9 cellular contexts compared by ENCODE assay signal in the genomic region with DNA sequence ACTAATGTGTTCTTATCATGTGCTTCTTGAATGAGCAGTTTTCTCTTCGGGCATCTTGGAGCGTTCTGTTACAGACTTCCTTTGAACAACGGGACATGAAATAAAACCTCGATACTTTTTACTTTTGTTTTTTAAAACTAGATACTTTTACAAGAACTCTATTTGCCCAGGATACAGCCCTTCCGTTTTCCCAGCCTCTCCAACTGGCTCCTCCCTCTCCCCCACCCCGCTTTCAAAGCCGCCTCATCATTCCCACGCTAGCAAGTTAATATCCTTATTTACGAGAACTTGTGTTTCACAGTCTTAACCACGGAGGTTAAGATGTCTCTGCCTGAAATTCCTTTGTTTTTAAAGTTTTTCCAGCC. TPM values are rescaled to one million over a fixed set of nuclear protein-coding genes. Genes with fewer than 3 reads are reported as not detected.
A peak's percentile ranks its signal among the peaks of the same experiment; 100 is the strongest.
DNase-seq lines count a peak whose midpoint lies in the region; ATAC-seq lines count a peak whose summit lies in the region.
"Had no signal": no experiment of that assay in that cellular context is flagged by ENCODE, and none has a peak within 500 bp of the region (broad histone marks: within the 10 kb centered on the region; RNA-seq: fewer than 3 reads in every experiment).

No MANE protein-coding gene starts in this region.

- ATAC-seq in CD4-positive, CD25-positive, alpha-beta regulatory T cell (ENCODE audit: low read depth in 2 of 2), result no peak
- ATAC-seq in GM19035 (IDR thresholded peaks at IDR 0.05; ENCODE audit: unreplicated experiment) (peak; percentile 15), HG03442 (IDR thresholded peaks at IDR 0.05; ENCODE audit: unreplicated experiment) (peak; percentile 14)

- peaks cover 9% of the 10 kb centered on the region for H3K27me3 ChIP-seq in CD4-positive, CD25-positive, alpha-beta regulatory T cell (ENCODE audit: control insufficient read depth, insufficient read depth, low read length)
- H3K27me3 ChIP-seq in SJSA1 (replicated peaks), result no peaks in the 10 kb centered on the region
- no peaks in the 10 kb centered on the region for H3K27me3 ChIP-seq in ectodermal cell (ENCODE audit: control insufficient read depth, insufficient read depth, low read length, poor library complexity, severe bottlenecking)

- H3K9me3 Mint-ChIP-seq in CD4-positive, CD25-positive, alpha-beta regulatory T cell, result peaks cover 0 to 3% (median 0%) of the 10 kb centered on the region in 7 donors

- H3K9me3 ChIP-seq in CD4-positive, CD25-positive, alpha-beta regulatory T cell (ENCODE audit: control insufficient read depth in 2 of 2, low read length in 2 of 2), result no peaks in the 10 kb centered on the region
- no peaks in the 10 kb centered on the region for H3K9me3 ChIP-seq in SJSA1 (replicated peaks)
- H3K9me3 ChIP-seq in ectodermal cell (ENCODE audit: control insufficient read depth, low read length), result no peaks in the 10 kb centered on the region
- H3K9me3 ChIP-seq in mesodermal cell (ENCODE audit: control insufficient read depth, low read length), result no peaks in the 10 kb centered on the region

- peak in 2 of 3 donors; percentile 3 to 13 for DNase-seq in CD4-positive, CD25-positive, alpha-beta regulatory T cell
- DNase-seq in SJSA1 (ENCODE audit: low read depth in 1 of 2, low spot score in 2 of 2), result peak in 1 of 2 experiments; percentile 46
- DNase-seq in UCSD-AML1 (lab: John Stamatoyannopoulos, UW; ENCODE audit: unreplicated experiment), result no peak

- peaks cover 0 to 13% (median 6%) of the 10 kb centered on the region in 4 donors for H3K4me1 Mint-ChIP-seq in CD4-positive, CD25-positive, alpha-beta regulatory T cell

- peaks cover 11% of the 10 kb centered on the region for H3K4me1 ChIP-seq in CD4-positive, CD25-positive, alpha-beta regulatory T cell (ENCODE audit: control insufficient read depth, insufficient read depth, low read length, poor library complexity, severe bottlenecking)
- H3K4me1 ChIP-seq in SJSA1 (replicated peaks) (no peaks in the 10 kb centered on the region; the same call in 1 of the 2 replicates), ectodermal cell (ENCODE audit: control insufficient read depth, insufficient read depth, low read length) (no peaks in the 10 kb centered on the region), mesodermal cell (ENCODE audit: control insufficient read depth, insufficient read depth, low read length, poor library complexity, severe bottlenecking) (no peaks in the 10 kb centered on the region), urinary bladder (ENCODE audit: insufficient read depth) (no peaks in the 10 kb centered on the region)

- H3K27ac Mint-ChIP-seq in CD4-positive, CD25-positive, alpha-beta regulatory T cell, result peak overlapping the region in 1 of 3 donors; percentile 79

- H3K4me3 ChIP-seq in CD4-positive, CD25-positive, alpha-beta regulatory T cell (ENCODE audit: low read depth, low read length), result peak overlapping the region; percentile 79
- H3K4me3 ChIP-seq in SJSA1 (peak overlapping the region; percentile 85), ectodermal cell (ENCODE audit: insufficient read depth, low read depth, low read length) (peak overlapping the region; percentile 84), mesodermal cell (ENCODE audit: extremely low read depth, insufficient read depth, low read length, poor library complexity, severe bottlenecking) (peak overlapping the region; percentile 94), urinary bladder (ENCODE audit: low read depth, low read length) (peak overlapping the region; percentile 62)

- peaks cover 30% of the 10 kb centered on the region for H3K27me3 Mint-ChIP-seq in CD4-positive, CD25-positive, alpha-beta regulatory T cell

- no peaks in the 10 kb centered on the region for H3K36me3 ChIP-seq in CD4-positive, CD25-positive, alpha-beta regulatory T cell (ENCODE audit: control insufficient read depth, insufficient read depth, low read length)
- H3K36me3 ChIP-seq in SJSA1 (no peaks in the 10 kb centered on the region), ectodermal cell (ENCODE audit: control insufficient read depth, insufficient read depth, low read length) (no peaks in the 10 kb centered on the region), mesodermal cell (ENCODE audit: control insufficient read depth, insufficient read depth, low read length) (no peaks in the 10 kb centered on the region), urinary bladder (ENCODE audit: insufficient read depth) (no peaks in the 10 kb centered on the region)

- no peaks in the 10 kb centered on the region for H3K36me3 Mint-ChIP-seq in CD4-positive, CD25-positive, alpha-beta regulatory T cell

- 2% methylated on average over 10 of the region's 10 CpGs for WGBS in ectodermal cell, 2 experiments
- 1 to 4% methylated on average over 7 to 10 of the region's 10 CpGs for WGBS in mesodermal cell (ENCODE audit: insufficient coverage in 2 of 2), 2 experiments
- under 1% methylated on average over 10 of the region's 10 CpGs for WGBS in urinary bladder

- peak overlapping the region; percentile 87 to 95 (median 92) for H3K4me3 Mint-ChIP-seq in CD4-positive, CD25-positive, alpha-beta regulatory T cell

- peak overlapping the region; percentile 51 for H3K27ac ChIP-seq in CD4-positive, CD25-positive, alpha-beta regulatory T cell (ENCODE audit: insufficient read depth, low read length, poor library complexity, severe bottlenecking)
- H3K27ac ChIP-seq in SJSA1 (no peak overlapping the region; the same call in 1 of the 2 replicates), ectodermal cell (ENCODE audit: insufficient read depth, low read depth, low read length, poor library complexity, severe bottlenecking) (no peak overlapping the region), mesodermal cell (ENCODE audit: low read depth, low read length, severe bottlenecking) (peak overlapping the region; percentile 89), urinary bladder (ENCODE audit: low read depth) (no peak overlapping the region)

RNA-seq across cellular contexts. Expression of gene CFAP206, which starts 0.3 kb away (rescaled TPM):
- not detected for total RNA-seq in CD4-positive, CD25-positive, alpha-beta regulatory T cell
- polyA plus RNA-seq in CD4-positive, CD25-positive, alpha-beta regulatory T cell, result not detected
- total RNA-seq in SJSA1 (2014; rRNA removed; shearing (Covaris generic)), result not detected in 2 replicates
- polyA plus RNA-seq in ectodermal cell (2013, experiment 1 of 4), result 2.1 TPM
- polyA plus RNA-seq in ectodermal cell (2013, experiment 2 of 4), result 2.2 TPM
- polyA plus RNA-seq in ectodermal cell (2013, experiment 3 of 4), result 1.3 TPM
- polyA plus RNA-seq in ectodermal cell (2013, experiment 4 of 4), result 1.3 TPM
- polyA plus RNA-seq in mesodermal cell (2013, experiment 1 of 2), result 0.81 TPM
- polyA plus RNA-seq in mesodermal cell (2013, experiment 2 of 2), result 1.2 TPM
- 1.3 TPM for total RNA-seq in urinary bladder
- polyA plus RNA-seq in urinary bladder, result 0.24 TPM
- total RNA-seq: T-helper 1 cell treated with Interleukin-12 subunit alpha and Interleukin-12 subunit beta and Interleukin-4 antibody, amounts not matched to agents 30 ng/mL and 1 ng/mL, for 36 hours had no signal

Comparison
In these comparisons a context has a peak if more than half of its experiments do, and no peak if none do; other contexts are left out.
1. ATAC-seq: peak in GM19035 (single experiment) and HG03442 (single experiment); none in CD4-positive, CD25-positive, alpha-beta regulatory T cell (0 of 2).
2. H3K27ac ChIP-seq: peak in CD4-positive, CD25-positive, alpha-beta regulatory T cell (single experiment) and mesodermal cell (single experiment); none in SJSA1 (single experiment), ectodermal cell (single experiment) and urinary bladder (single experiment).
3. Peak in every context shown above with its lines, with median percentiles within 50 percentile points of each other: H3K4me3 ChIP-seq.